Comparison of ENCODE assay signal across 1 cellular context in genomic region chr13:41001695-41002094, GRCh38.
TF ChIP-seq lines count a peak whose summit lies in the region.

No MANE protein-coding gene starts in this region.

TF ChIP-seq in HepG2, 621 proteins besides CTCF, POLR2A, EP300 and RAD21 (continued from another document and continues in another):
- TF ChIP-seq AHDC1 (CRISPR knock-in tag; IDR thresholded peaks at IDR 0.05; ENCODE audit: borderline replicate concordance) (peak; percentile 20; the same call in 1 of the 2 replicates), GATAD2A (CRISPR knock-in tag; IDR thresholded peaks at IDR 0.05) (peak; percentile 85), HNF4G (IDR thresholded peaks at IDR 0.05; ENCODE audit: borderline replicate concordance, low read depth, low read length) (0 out of 2 replicates have a peak, but pooled peaks have one; percentile 35), HNF4G (CRISPR knock-in tag; IDR thresholded peaks at IDR 0.05; ENCODE audit: borderline replicate concordance, low read depth) (no peak), CCAR2 (optimal IDR thresholded peaks at IDR 0.05; ENCODE audit: low read depth, low read length) (peak; percentile 79), SKI (IDR thresholded peaks at IDR 0.05; ENCODE audit: partially characterized antibody) (peak; percentile 23), KIAA2018 (CRISPR knock-in tag; IDR thresholded peaks at IDR 0.05; ENCODE audit: borderline replicate concordance) (no peak), GATA4 (IDR thresholded peaks at IDR 0.05; ENCODE audit: borderline replicate concordance, low read depth) (no peak), ZNF280D (CRISPR knock-in tag; IDR thresholded peaks at IDR 0.05) (peak; percentile 71; the same call in 1 of the 2 replicates), ZBTB43 (CRISPR knock-in tag; conservative IDR thresholded peaks at IDR 0.05) (peak; percentile 80), IKZF5 (CRISPR knock-in tag; IDR thresholded peaks at IDR 0.05) (peak; percentile 54; the same call in 1 of the 2 replicates), FOXO1 (CRISPR knock-in tag; IDR thresholded peaks at IDR 0.05) (peak; percentile 45; the same call in 1 of the 2 replicates), SMC3 (IDR thresholded peaks at IDR 0.05; ENCODE audit: low read length) (0 out of 2 replicates have a peak, but pooled peaks have one; percentile 1), SRY (CRISPR knock-in tag; IDR thresholded peaks at IDR 0.05) (no peak), BORCS8-MEF2B (CRISPR knock-in tag; IDR thresholded peaks at IDR 0.05) (no peak), ZNF572 (CRISPR knock-in tag; IDR thresholded peaks at IDR 0.05) (no peak), THRA (CRISPR knock-in tag; IDR thresholded peaks at IDR 0.05; ENCODE audit: borderline replicate concordance) (peak; percentile 52; the same call in 1 of the 2 replicates), ONECUT2 (CRISPR knock-in tag; IDR thresholded peaks at IDR 0.05) (peak; percentile 69), RBM22 (optimal IDR thresholded peaks at IDR 0.05; ENCODE audit: low read length) (peak; percentile 40), HNF4A (CRISPR knock-in tag; IDR thresholded peaks at IDR 0.05) (peak; percentile 87), NR2F2 (IDR thresholded peaks at IDR 0.05; ENCODE audit: borderline replicate concordance, low read depth) (peak; percentile 29; the same call in 1 of the 2 replicates), DRAP1 (CRISPR knock-in tag; IDR thresholded peaks at IDR 0.05) (0 out of 2 replicates have a peak, but pooled peaks have one; percentile 29), MEF2D (CRISPR knock-in tag; IDR thresholded peaks at IDR 0.05) (peak; percentile 33; the same call in 1 of the 2 replicates), ELF1 (CRISPR knock-in tag; IDR thresholded peaks at IDR 0.05) (peak; percentile 36; the same call in 1 of the 2 replicates), IRF2 (CRISPR knock-in tag; IDR thresholded peaks at IDR 0.05) (peak; percentile 79), ARID4A (CRISPR knock-in tag; IDR thresholded peaks at IDR 0.05; ENCODE audit: borderline replicate concordance) (peak; percentile 34; the same call in 1 of the 2 replicates)
